In genomic region chr16:89355686-89356085, GRCh38 we compare ENCODE assay signal across 1 cellular context.
TF ChIP-seq lines count a peak whose summit lies in the region.

No MANE protein-coding gene starts in this region.

TF ChIP-seq in HepG2, 621 proteins besides CTCF, POLR2A, EP300 and RAD21:
- TF ChIP-seq AGO2 (optimal IDR thresholded peaks at IDR 0.05; ENCODE audit: low read depth, low read length) (peak; percentile 37), TARDBP (CRISPR knock-in tag; IDR thresholded peaks at IDR 0.05) (no peak)
